Comparison of ENCODE assay signal across 1 cellular context in genomic region chr12:51307655-51308593, GRCh38.
TF ChIP-seq lines count a peak whose summit lies in the region.

No MANE protein-coding gene starts in this region.

TF ChIP-seq in K562, 482 proteins besides CTCF, POLR2A, EP300 and RAD21:
- TF ChIP-seq JUND (IDR thresholded peaks at IDR 0.05; ENCODE audit: borderline replicate concordance, low read depth, low read length) (0 out of 2 replicates have a peak, but pooled peaks have one; percentile 24), JUND (tag; IDR thresholded peaks at IDR 0.05; ENCODE audit: borderline replicate concordance, low read depth, low read length) (no peak), TCF7 (IDR thresholded peaks at IDR 0.05; ENCODE audit: borderline replicate concordance) (no peak), ATF4 (CRISPR knock-in tag; IDR thresholded peaks at IDR 0.05) (no peak), ZFPM2 (CRISPR knock-in tag; IDR thresholded peaks at IDR 0.05) (no peak), FOSL1 (tag; conservative IDR thresholded peaks at IDR 0.05) (peak; percentile 42; the same call in 1 of the 2 replicates)
TF ChIP-seq in K562: peak in this region for 2.
